Comparison of ENCODE assay signal across 8 cellular contexts in genomic region chr3:38346584-38347410, GRCh38. TPM values are rescaled to one million over a fixed set of nuclear protein-coding genes. Genes with fewer than 3 reads are reported as not detected.
DNase-seq lines count a peak whose midpoint lies in the region; ATAC-seq and TF ChIP-seq lines count a peak whose summit lies in the region.

TSS of gene XYLB (plus strand) at chr3:38346785. CDS start at chr3:38346869, 84 bp downstream.

- 5 to 18% methylated on average over 18 to 86 of the region's 86 CpGs for WGBS in endodermal cell (ENCODE audit: insufficient coverage in 1 of 2, insufficient read length in 1 of 2), 2 experiments

- ATAC-seq in GM19035 (IDR thresholded peaks at IDR 0.05; ENCODE audit: unreplicated experiment): peak; percentile 98
- ATAC-seq in HG03280 (IDR thresholded peaks at IDR 0.05; ENCODE audit: unreplicated experiment): peak; percentile 99

- peak; percentile 85 for TF ChIP-seq CTCF in CD14-positive monocyte (IDR thresholded peaks at IDR 0.05)
- peak; percentile 89 for TF ChIP-seq CTCF in endodermal cell (conservative IDR thresholded peaks at IDR 0.05)

- H3K27ac Mint-ChIP-seq in CD14-positive monocyte (peak within 1 kb of the TSS in 4 of 7 donors; percentile 9 to 75 (median 41)), endodermal cell (no peak within 1 kb of the TSS)

- peaks cover 8% of the 10 kb centered on the region for H3K27me3 ChIP-seq in endodermal cell (ENCODE audit: control insufficient read depth, insufficient read depth, low read length, poor library complexity, severe bottlenecking)

- DNase-seq in CD14-positive monocyte (ENCODE audit: low spot score) (peak; percentile 76), NCI-H82 (lab: John Stamatoyannopoulos, UW) (peak; percentile 87), endodermal cell (peak; percentile 91), midbrain (lab: John Stamatoyannopoulos, UW) (peak; percentile 86)
- peak; percentile 47 to 53 for DNase-seq in activated CD8-positive, alpha-beta memory T cell treated with anti-CD3 and anti-CD28 coated beads for 4 hours (ENCODE audit: low read depth in 2 of 2)
- peak; percentile 74 to 78 for DNase-seq in stimulated activated CD8-positive, alpha-beta memory T cell treated with anti-CD3 and anti-CD28 coated beads, Interleukin-15, amount 100 ng/mL, for 48 hours (ENCODE audit: low read depth in 2 of 2)

- intact Hi-C loops in CD14-positive monocyte (cut with micrococcal nuclease): loop anchor here in 1 of 2 donors (10.0 kb wide), 1 partner anchor 212 kb away; the partner anchor contains the start of genes ACAA1 and MYD88

- no peaks in the 10 kb centered on the region for H3K4me1 ChIP-seq in endodermal cell (ENCODE audit: control insufficient read depth, insufficient read depth, low read length)

- H3K36me3 Mint-ChIP-seq in CD14-positive monocyte: no peaks in the 10 kb centered on the region
- peaks cover 2% of the 10 kb centered on the region for H3K36me3 Mint-ChIP-seq in endodermal cell (ENCODE audit: low read depth)

- H3K27me3 Mint-ChIP-seq in CD14-positive monocyte (ENCODE audit: low read depth in 3 of 3) (peaks cover 0 to 3% (median 1%) of the 10 kb centered on the region in 3 donors), endodermal cell (ENCODE audit: insufficient read depth) (peaks cover 23% of the 10 kb centered on the region)

- H3K9me3 Mint-ChIP-seq in CD14-positive monocyte (peaks cover 0 to 8% (median 3%) of the 10 kb centered on the region in 7 donors), endodermal cell (peaks cover 9% of the 10 kb centered on the region)

- H3K4me1 Mint-ChIP-seq in CD14-positive monocyte: peaks cover 12% of the 10 kb centered on the region
- H3K4me1 Mint-ChIP-seq in endodermal cell: peaks cover 7% of the 10 kb centered on the region

- H3K27ac ChIP-seq in endodermal cell (ENCODE audit: low read depth, low read length): no peak within 1 kb of the TSS

- no peaks in the 10 kb centered on the region for H3K36me3 ChIP-seq in endodermal cell (ENCODE audit: control insufficient read depth, insufficient read depth, low read length)

- peak within 1 kb of the TSS; percentile 20 for H3K9ac ChIP-seq in endodermal cell (ENCODE audit: extremely low read depth, low read length, poor library complexity, severe bottlenecking)

- peak within 1 kb of the TSS; percentile 75 to 82 for H3K4me3 Mint-ChIP-seq in CD14-positive monocyte
- peak within 1 kb of the TSS; percentile 56 for H3K4me3 Mint-ChIP-seq in endodermal cell

- peak within 1 kb of the TSS; percentile 79 for H3K4me3 ChIP-seq in endodermal cell (ENCODE audit: low read length)

- H3K9me3 ChIP-seq in endodermal cell (ENCODE audit: control insufficient read depth, low read length): peaks cover 17% of the 10 kb centered on the region

RNA-seq across cellular contexts. Expression of gene XYLB, which starts in this region (rescaled TPM):
- under 1 TPM; 0.60 to 0.74 TPM for polyA plus RNA-seq in CD14-positive monocyte
- total RNA-seq in endodermal cell: 1 to 10 TPM; 4.7 to 6.3 TPM
- polyA plus RNA-seq in endodermal cell (2013, experiment 1 of 2): 3.3 TPM
- 2.3 TPM for polyA plus RNA-seq in endodermal cell (2013, experiment 2 of 2)

Comparison
In these comparisons a context has a peak if more than half of its experiments do, and no peak if none do; other contexts are left out.
1. Peak in DNase-seq in CD14-positive monocyte; RNA of the gene not detected or under 1 TPM.